2 cellular contexts compared by ENCODE assay signal in the genomic region with DNA sequence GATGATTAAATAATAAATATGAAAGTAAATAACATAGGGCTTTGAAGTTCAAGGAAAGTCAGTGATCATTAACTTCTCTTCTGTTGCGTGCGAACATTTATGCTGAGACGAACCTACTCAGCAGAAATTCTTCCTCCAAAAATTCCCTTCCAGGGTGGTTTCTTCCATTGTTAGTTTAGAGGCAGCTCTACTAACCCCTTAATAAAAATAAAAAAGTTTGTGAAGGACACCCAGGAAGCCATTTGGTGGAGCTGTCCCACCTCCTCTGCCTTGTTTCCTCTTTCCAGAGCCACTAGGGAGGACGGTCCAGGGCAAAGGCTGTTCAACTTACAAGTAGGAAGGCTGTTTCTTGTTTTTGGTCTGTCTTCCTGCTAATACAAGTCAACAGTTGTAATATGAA.
TF ChIP-seq lines count a peak whose summit lies in the region.

No MANE protein-coding gene starts in this region.

TF ChIP-seq in HCT116, 20 proteins besides CTCF, POLR2A, EP300 and RAD21 (continued from another document):
- TF ChIP-seq YY1 (IDR thresholded peaks at IDR 0.05; ENCODE audit: extremely low read depth, insufficient replicate concordance, low read depth, low read length), result no peak

TF ChIP-seq in liver, 16 proteins besides CTCF, POLR2A, EP300 and RAD21 (continued from another document):
- TF ChIP-seq, protein P1, sequence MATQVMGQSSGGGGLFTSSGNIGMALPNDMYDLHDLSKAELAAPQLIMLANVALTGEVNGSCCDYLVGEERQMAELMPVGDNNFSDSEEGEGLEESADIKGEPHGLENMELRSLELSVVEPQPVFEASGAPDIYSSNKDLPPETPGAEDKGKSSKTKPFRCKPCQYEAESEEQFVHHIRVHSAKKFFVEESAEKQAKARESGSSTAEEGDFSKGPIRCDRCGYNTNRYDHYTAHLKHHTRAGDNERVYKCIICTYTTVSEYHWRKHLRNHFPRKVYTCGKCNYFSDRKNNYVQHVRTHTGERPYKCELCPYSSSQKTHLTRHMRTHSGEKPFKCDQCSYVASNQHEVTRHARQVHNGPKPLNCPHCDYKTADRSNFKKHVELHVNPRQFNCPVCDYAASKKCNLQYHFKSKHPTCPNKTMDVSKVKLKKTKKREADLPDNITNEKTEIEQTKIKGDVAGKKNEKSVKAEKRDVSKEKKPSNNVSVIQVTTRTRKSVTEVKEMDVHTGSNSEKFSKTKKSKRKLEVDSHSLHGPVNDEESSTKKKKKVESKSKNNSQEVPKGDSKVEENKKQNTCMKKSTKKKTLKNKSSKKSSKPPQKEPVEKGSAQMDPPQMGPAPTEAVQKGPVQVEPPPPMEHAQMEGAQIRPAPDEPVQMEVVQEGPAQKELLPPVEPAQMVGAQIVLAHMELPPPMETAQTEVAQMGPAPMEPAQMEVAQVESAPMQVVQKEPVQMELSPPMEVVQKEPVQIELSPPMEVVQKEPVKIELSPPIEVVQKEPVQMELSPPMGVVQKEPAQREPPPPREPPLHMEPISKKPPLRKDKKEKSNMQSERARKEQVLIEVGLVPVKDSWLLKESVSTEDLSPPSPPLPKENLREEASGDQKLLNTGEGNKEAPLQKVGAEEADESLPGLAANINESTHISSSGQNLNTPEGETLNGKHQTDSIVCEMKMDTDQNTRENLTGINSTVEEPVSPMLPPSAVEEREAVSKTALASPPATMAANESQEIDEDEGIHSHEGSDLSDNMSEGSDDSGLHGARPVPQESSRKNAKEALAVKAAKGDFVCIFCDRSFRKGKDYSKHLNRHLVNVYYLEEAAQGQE (IDR thresholded peaks at IDR 0.05), result no peak
- no peak for TF ChIP-seq FOXA2 (IDR thresholded peaks at IDR 0.05)
